In the genomic region with DNA sequence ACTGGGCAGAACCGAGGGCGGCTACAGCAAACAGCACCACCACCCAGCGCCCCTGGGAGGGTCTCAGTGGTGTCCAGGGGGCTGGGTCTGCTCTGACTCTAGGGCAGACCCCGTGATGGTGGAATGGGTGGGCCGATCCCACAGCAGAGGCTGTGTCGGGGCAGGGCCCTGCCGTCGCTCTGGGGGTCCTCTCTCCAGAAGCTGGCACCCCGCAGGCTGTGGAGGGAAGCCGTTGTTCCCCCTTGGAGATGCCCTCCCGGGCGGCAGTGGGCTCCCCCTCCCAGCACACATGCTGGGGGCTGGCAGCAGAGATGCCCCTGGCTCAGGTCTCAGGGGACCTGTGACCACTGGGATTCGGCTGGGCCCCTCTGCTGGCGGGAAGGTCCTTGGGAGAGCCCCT, we compare ENCODE assay signal across 15 cellular contexts. TPM values are rescaled to one million over a fixed set of nuclear protein-coding genes. Genes with fewer than 3 reads are reported as not detected.
DNase-seq lines count a peak whose midpoint lies in the region; ATAC-seq, FAIRE-seq and TF ChIP-seq lines count a peak whose summit lies in the region.
"Had no signal": no experiment of that assay in that cellular context is flagged by ENCODE, and none has a peak within 500 bp of the region (broad histone marks: within the 10 kb centered on the region; RNA-seq: fewer than 3 reads in every experiment).

No MANE protein-coding gene starts in this region.

- H3K4me3 ChIP-seq in cardiac muscle cell: no peak overlapping the region
- H3K4me3 ChIP-seq in naive thymus-derived CD4-positive, alpha-beta T cell (ENCODE audit: low read length): no peak overlapping the region
- no peak overlapping the region for H3K4me3 ChIP-seq in vagina
- H3K4me3 ChIP-seq: colonic mucosa had no signal

- ATAC-seq in Right ventricle myocardium superior (ENCODE audit: poor library complexity) (no peak), GM19467 (IDR thresholded peaks at IDR 0.05; ENCODE audit: unreplicated experiment) (no peak)
- ATAC-seq in activated T-helper 17 cell treated with anti-CD3 and anti-CD28 coated beads, Interleukin-2, amount 50 U/mL, for 72 hours (replicated peaks): no peak
- peak; percentile 25 for ATAC-seq in naive thymus-derived CD4-positive, alpha-beta T cell
- ATAC-seq: right cardiac atrium had no signal

- no peaks in the 10 kb centered on the region for H3K27me3 Mint-ChIP-seq in activated T-helper 17 cell treated with anti-CD3 and anti-CD28 coated beads, Interleukin-2, amount 50 U/mL, for 72 hours
- H3K27me3 Mint-ChIP-seq in naive thymus-derived CD4-positive, alpha-beta T cell: no peaks in the 10 kb centered on the region

- H3K4me1 ChIP-seq in cardiac muscle cell (ENCODE audit: low read depth): no peaks in the 10 kb centered on the region
- H3K4me1 ChIP-seq in naive thymus-derived CD4-positive, alpha-beta T cell (ENCODE audit: control insufficient read depth in 2 of 2, insufficient read depth in 2 of 2, low read length in 2 of 2): peaks cover 14% of the 10 kb centered on the region in 2 donors
- peaks cover 12% of the 10 kb centered on the region for H3K4me1 ChIP-seq in vagina
- H3K4me1 ChIP-seq: colonic mucosa had no signal

- TF ChIP-seq POLR2A in vagina (IDR thresholded peaks at IDR 0.05): no peak

- TF ChIP-seq CTCF in cardiac muscle cell (IDR thresholded peaks at IDR 0.05; ENCODE audit: low read depth, low read length): no peak
- TF ChIP-seq CTCF in vagina (IDR thresholded peaks at IDR 0.05): no peak

- H3K27ac ChIP-seq in cardiac muscle cell (peak overlapping the region; percentile 43), vagina (peak overlapping the region; percentile 18)
- peak overlapping the region; percentile 1 for H3K27ac ChIP-seq in naive thymus-derived CD4-positive, alpha-beta T cell (ENCODE audit: low read depth, low read length)
- H3K27ac ChIP-seq: colonic mucosa had no signal

- H3K9me3 Mint-ChIP-seq in activated T-helper 17 cell treated with anti-CD3 and anti-CD28 coated beads, Interleukin-2, amount 50 U/mL, for 72 hours: no peaks in the 10 kb centered on the region
- H3K9me3 Mint-ChIP-seq in naive thymus-derived CD4-positive, alpha-beta T cell: no peaks in the 10 kb centered on the region

- H3K9me3 ChIP-seq in cardiac muscle cell (ENCODE audit: low read depth) (no peaks in the 10 kb centered on the region), vagina (no peaks in the 10 kb centered on the region)
- no peaks in the 10 kb centered on the region for H3K9me3 ChIP-seq in naive thymus-derived CD4-positive, alpha-beta T cell (ENCODE audit: control insufficient read depth in 2 of 3, low read length in 3 of 3)
- H3K9me3 ChIP-seq: colonic mucosa had no signal

- peaks cover 12% of the 10 kb centered on the region for H3K36me3 ChIP-seq in cardiac muscle cell
- H3K36me3 ChIP-seq in naive thymus-derived CD4-positive, alpha-beta T cell (ENCODE audit: control insufficient read depth in 2 of 3, insufficient read depth in 3 of 3, low read length in 3 of 3): peaks cover 0 to 19% (median 0%) of the 10 kb centered on the region in 3 experiments
- peaks cover 0 to 38% of the 10 kb centered on the region in 2 donors for H3K36me3 ChIP-seq in vagina
- H3K36me3 ChIP-seq: colonic mucosa had no signal

- no peaks in the 10 kb centered on the region for H3K4me1 Mint-ChIP-seq in activated T-helper 17 cell treated with anti-CD3 and anti-CD28 coated beads, Interleukin-2, amount 50 U/mL, for 72 hours
- peaks cover 9 to 32% (median 23%) of the 10 kb centered on the region in 7 donors for H3K4me1 Mint-ChIP-seq in naive thymus-derived CD4-positive, alpha-beta T cell

- no peak for FAIRE-seq in HTR-8/SVneo (lab: Jason Lieb, UNC)

- POLR2A ChIA-PET in naive thymus-derived CD4-positive, alpha-beta T cell (lab: Charles Lee): no interaction called here

- CTCF ChIA-PET in naive thymus-derived CD4-positive, alpha-beta T cell (lab: Charles Lee): interaction anchor here (0.8 kb wide), 1 partner anchor 10 kb away, joined by 3 read pairs; no protein-coding TSS in a partner anchor

- no peaks in the 10 kb centered on the region for H3K36me3 Mint-ChIP-seq in activated T-helper 17 cell treated with anti-CD3 and anti-CD28 coated beads, Interleukin-2, amount 50 U/mL, for 72 hours (ENCODE audit: low read depth)
- peaks cover 0 to 18% (median 5%) of the 10 kb centered on the region in 5 donors for H3K36me3 Mint-ChIP-seq in naive thymus-derived CD4-positive, alpha-beta T cell

- intact Hi-C loops in Right ventricle myocardium superior (cut with DNase I): loop anchor here (10.0 kb wide), 1 partner anchor 155 kb away; no protein-coding TSS in a partner anchor
- intact Hi-C loops in naive thymus-derived CD4-positive, alpha-beta T cell (cut with micrococcal nuclease): no loop called here
- intact Hi-C loops in vagina (cut with DNase I): no loop called here

- DNase-seq in cardiac muscle cell (ENCODE audit: low read depth in 1 of 2, low spot score in 1 of 2) (no peak), Right ventricle myocardium superior (no peak), vagina (ENCODE audit: extremely low spot score in 2 of 2) (no peak), HTR-8/SVneo (ENCODE audit: insufficient read length, low spot score) (no peak), COLO668 (lab: John Stamatoyannopoulos, UW; ENCODE audit: unreplicated experiment) (no peak)
- no peak for DNase-seq in naive thymus-derived CD4-positive, alpha-beta T cell
- DNase-seq: activated CD4-positive, CD25-positive, alpha-beta regulatory T cell treated with anti-CD3 and anti-CD28 coated beads, Interleukin-2, amount 50 U/mL, for 72 hours; colonic mucosa; NCI-H1105 treated with DMSO at 0.1 percent for 48 hours; NCI-H2171; occipital lobe; stimulated activated CD4-positive, alpha-beta T cell treated with anti-CD3 and anti-CD28 coated beads, Interleukin-1b, Interleukin-23, amount 100 ng/mL, for 48 hours had no signal

- no peaks in the 10 kb centered on the region for H3K27me3 ChIP-seq in cardiac muscle cell
- no peaks in the 10 kb centered on the region for H3K27me3 ChIP-seq in naive thymus-derived CD4-positive, alpha-beta T cell (ENCODE audit: control insufficient read depth in 2 of 2, insufficient read depth in 2 of 2, low read length in 2 of 2)
- H3K27me3 ChIP-seq in vagina: no peaks in the 10 kb centered on the region
- H3K27me3 ChIP-seq: colonic mucosa had no signal

- H3K27ac Mint-ChIP-seq in activated T-helper 17 cell treated with anti-CD3 and anti-CD28 coated beads, Interleukin-2, amount 50 U/mL, for 72 hours: peak overlapping the region; percentile 70
- H3K27ac Mint-ChIP-seq in naive thymus-derived CD4-positive, alpha-beta T cell: peak overlapping the region in 4 of 9 donors; percentile 22 to 87 (median 68)

- H3K4me3 Mint-ChIP-seq in activated T-helper 17 cell treated with anti-CD3 and anti-CD28 coated beads, Interleukin-2, amount 50 U/mL, for 72 hours: peak overlapping the region; percentile 45
- peak overlapping the region in 1 of 10 donors; percentile 52 for H3K4me3 Mint-ChIP-seq in naive thymus-derived CD4-positive, alpha-beta T cell

RNA-seq across cellular contexts. Expression of a gene that starts 31.2 kb away (rescaled TPM):
- 25.5 and 39.4 TPM in 2 replicates for total RNA-seq in cardiac muscle cell
- 42.2 and 50.1 TPM in 2 replicates for polyA plus RNA-seq in cardiac muscle cell
- total RNA-seq in Right ventricle myocardium superior: 7.6 TPM
- 10 to 100 TPM; 12.8 to 15.9 TPM for total RNA-seq in activated T-helper 17 cell treated with anti-CD3 and anti-CD28 coated beads, Interleukin-2, amount 50 U/mL, for 72 hours
- 10 to 100 TPM; 11.9 to 29.4 (median 21.3) TPM for total RNA-seq in naive thymus-derived CD4-positive, alpha-beta T cell
- 1 to 10 TPM; 3.3 to 5.4 TPM for polyA plus RNA-seq in naive thymus-derived CD4-positive, alpha-beta T cell
- total RNA-seq in vagina: 21.1 TPM
